15 cellular contexts compared by ENCODE assay signal in genomic region chr2:124327293-124327692, GRCh38.
"Had no signal": no experiment of that assay in that cellular context is flagged by ENCODE, and none has a peak within 500 bp of the region (broad histone marks: within the 10 kb centered on the region; RNA-seq: fewer than 3 reads in every experiment).

No MANE protein-coding gene starts in this region.

- H3K4me1 Mint-ChIP-seq: natural killer cell had no signal

- DNase-seq: cortex of kidney; dorsolateral prefrontal cortex; effector memory CD4-positive, alpha-beta T cell; gastrocnemius medialis; natural killer cell; nucleus accumbens; ovary; right cardiac atrium; small intestine; stimulated activated CD4-positive, alpha-beta T cell treated with anti-CD3 and anti-CD28 coated beads, Interleukin-12 subunit alpha, Interleukin-12 subunit beta, amount 100 ng/mL, for 4 hours; stimulated activated naive CD4-positive, alpha-beta T cell treated with Interleukin-2 at 50 U/mL for 16 hours; trophoblast cell had no signal

- H3K27me3 ChIP-seq: dorsolateral prefrontal cortex, esophagus muscularis mucosa, gastrocnemius medialis, ovary had no signal

- H3K4me3 ChIP-seq: dorsolateral prefrontal cortex, esophagus muscularis mucosa, gastrocnemius medialis, ovary had no signal

- H3K27ac Mint-ChIP-seq: natural killer cell had no signal

- H3K4me3 Mint-ChIP-seq: natural killer cell, neural crest cell had no signal

- H3K4me1 ChIP-seq: esophagus muscularis mucosa, gastrocnemius medialis had no signal

- H3K36me3 ChIP-seq: esophagus muscularis mucosa, gastrocnemius medialis, ovary had no signal

- ATAC-seq: gastrocnemius medialis, natural killer cell, right cardiac atrium had no signal

- H3K27ac ChIP-seq: dorsolateral prefrontal cortex, epithelial cell of prostate, esophagus muscularis mucosa, gastrocnemius medialis, ovary had no signal

- H3K9me3 ChIP-seq: esophagus muscularis mucosa, gastrocnemius medialis, ovary had no signal
